ENCODE assay signal across 16 cellular contexts in genomic region chr2:219709261-219709867, GRCh38.
A peak's percentile ranks its signal among the peaks of the same experiment; 100 is the strongest.
DNase-seq lines count a peak whose midpoint lies in the region; ATAC-seq and TF ChIP-seq lines count a peak whose summit lies in the region.
"Had no signal": no experiment of that assay in that cellular context is flagged by ENCODE, and none has a peak within 500 bp of the region (broad histone marks: within the 10 kb centered on the region; RNA-seq: fewer than 3 reads in every experiment).

No MANE protein-coding gene starts in this region.

- TF ChIP-seq POLR2A in testis (IDR thresholded peaks at IDR 0.05) (no peak), gastroesophageal sphincter (IDR thresholded peaks at IDR 0.05) (no peak)

- H3K4me1 ChIP-seq in testis, result no peaks in the 10 kb centered on the region
- H3K4me1 ChIP-seq in gastroesophageal sphincter, result no peaks in the 10 kb centered on the region
- H3K4me1 ChIP-seq: HAP-1 had no signal

- ATAC-seq in left cardiac atrium, result peak; percentile 19 to 49
- ATAC-seq in gastroesophageal sphincter, result no peak

- no peak for TF ChIP-seq EP300 in gastroesophageal sphincter (IDR thresholded peaks at IDR 0.05)

- H3K9me3 ChIP-seq in testis, result no peaks in the 10 kb centered on the region
- no peaks in the 10 kb centered on the region for H3K9me3 ChIP-seq in gastroesophageal sphincter
- H3K9me3 ChIP-seq: HAP-1 had no signal

- H3K27me3 ChIP-seq in testis (no peaks in the 10 kb centered on the region), gastroesophageal sphincter (peaks cover 19% of the 10 kb centered on the region)

- peak overlapping the region in 1 of 2 donors; percentile 30 for H3K27ac ChIP-seq in testis
- no peak overlapping the region for H3K27ac ChIP-seq in gastroesophageal sphincter
- H3K27ac ChIP-seq: 22Rv1, RWPE1 had no signal

- intact Hi-C loops in left cardiac atrium (cut with DNase I) (no loop called here), testis (cut with DNase I; ENCODE audit: low total_unique reads) (no loop called here)

- no peak overlapping the region for H3K4me3 ChIP-seq in testis
- H3K4me3 ChIP-seq in gastroesophageal sphincter, result no peak overlapping the region
- H3K4me3 ChIP-seq: HAP-1 had no signal

- in situ Hi-C loops in KBM-7 (cut with MboI; ENCODE audit: low pct_unique_long_range_greater_than_20kb, low sequenced_read_pairs), result no loop called here

- 41 to 43% methylated on average over 5 of the region's 5 CpGs for WGBS in testis, 2 donors
- WGBS in gastroesophageal sphincter (ENCODE audit: low coverage in 1 of 2), 2 donors, result 29 to 65% methylated on average over 3 to 5 of the region's 5 CpGs

- no peaks in the 10 kb centered on the region for H3K36me3 ChIP-seq in testis (ENCODE audit: low read depth, missing control alignments)
- H3K36me3 ChIP-seq in gastroesophageal sphincter, result no peaks in the 10 kb centered on the region
- H3K36me3 ChIP-seq: HAP-1 had no signal

- DNase-seq in DMS 273 (lab: John Stamatoyannopoulos, UW; ENCODE audit: unreplicated experiment) (peak; percentile 38), DMS 273 treated with DMSO at 0.1 percent for 48 hours (lab: John Stamatoyannopoulos, UW) (no peak), left cardiac atrium (no peak), mucosa of gallbladder (ENCODE audit: low spot score) (peak; percentile 34), testis (peak; percentile 38), NCI-H524 treated with DMSO at 0.1 percent for 48 hours (lab: John Stamatoyannopoulos, UW) (no peak), KBM-7 (no peak)
- DNase-seq: CD4-positive, CD25-positive, alpha-beta regulatory T cell; DMS79 treated with DMSO at 0.1 percent for 48 hours; NCI-H187; NCI-H446; NCI-H748 treated with DMSO at 0.1 percent for 48 hours had no signal

- TF ChIP-seq CTCF in testis (IDR thresholded peaks at IDR 0.05), result no peak
- no peak for TF ChIP-seq CTCF in gastroesophageal sphincter (IDR thresholded peaks at IDR 0.05)

Comparison
In these comparisons a context has a peak if more than half of its experiments do, and no peak if none do; other contexts are left out.
1. DNase-seq: peak in DMS 273 (single experiment), mucosa of gallbladder (single experiment) and testis (single experiment); none in DMS 273 treated with DMSO at 0.1 percent for 48 hours (single experiment), left cardiac atrium (single experiment), NCI-H524 treated with DMSO at 0.1 percent for 48 hours (single experiment) and KBM-7 (single experiment).